In the genomic region with DNA sequence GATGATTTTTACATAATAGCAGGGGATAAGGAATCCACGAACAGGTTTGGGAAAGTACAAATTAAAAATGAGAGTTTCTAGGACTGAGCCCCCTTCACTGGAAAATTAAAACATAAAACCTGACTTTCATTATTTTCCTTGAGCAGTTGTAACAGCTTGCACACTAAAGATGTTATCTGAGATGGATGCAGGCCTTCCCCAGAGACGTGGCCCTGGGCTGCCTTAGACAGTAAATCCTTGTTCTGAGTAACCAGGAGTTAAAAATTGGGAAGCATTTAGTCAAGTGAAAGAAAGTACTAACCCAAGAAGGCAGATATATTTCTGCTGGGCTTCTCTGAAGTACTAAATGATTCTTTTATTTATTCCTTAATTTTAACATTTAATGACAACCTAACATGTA, we compare ENCODE assay signal across 16 cellular contexts.
DNase-seq lines count a peak whose midpoint lies in the region; ATAC-seq and TF ChIP-seq lines count a peak whose summit lies in the region.
"Had no signal": no experiment of that assay in that cellular context is flagged by ENCODE, and none has a peak within 500 bp of the region (broad histone marks: within the 10 kb centered on the region; RNA-seq: fewer than 3 reads in every experiment).

No MANE protein-coding gene starts in this region.

- H3K9me3 ChIP-seq in BE2C = no peaks in the 10 kb centered on the region
- H3K9me3 ChIP-seq: BLaER1, Caco-2 had no signal

- H3K4me3 Mint-ChIP-seq in glutamatergic neuron (ENCODE audit: unreplicated experiment) = no peak overlapping the region
- H3K4me3 Mint-ChIP-seq in nephron progenitor cell = no peak overlapping the region
- H3K4me3 Mint-ChIP-seq: CD4-positive, CD25-positive, alpha-beta regulatory T cell; CD8-positive, alpha-beta T cell; GM23338; H9 had no signal

- DNase-seq in BE2C (peak; percentile 18), D341Med (ENCODE audit: low spot score) (peak; percentile 36), glutamatergic neuron (peak; percentile 49), nephron progenitor cell (peak; percentile 52), foreskin melanocyte (no peak)
- DNase-seq: Caco-2; CD4-positive, CD25-positive, alpha-beta regulatory T cell; CD8-positive, alpha-beta T cell; DMS153; DND-41; H9 had no signal

- peaks cover 8% of the 10 kb centered on the region for H3K4me1 ChIP-seq in BE2C
- H3K4me1 ChIP-seq: BLaER1, Caco-2 had no signal

- H3K4me1 Mint-ChIP-seq in glutamatergic neuron (ENCODE audit: low read depth, unreplicated experiment) = peaks cover 9% of the 10 kb centered on the region
- peaks cover 39% of the 10 kb centered on the region for H3K4me1 Mint-ChIP-seq in nephron progenitor cell
- H3K4me1 Mint-ChIP-seq: CD4-positive, CD25-positive, alpha-beta regulatory T cell; GM23338 had no signal

- H3K9me3 Mint-ChIP-seq in glutamatergic neuron (ENCODE audit: unreplicated experiment) (no peaks in the 10 kb centered on the region), nephron progenitor cell (no peaks in the 10 kb centered on the region)
- H3K9me3 Mint-ChIP-seq: GM23338, H9 had no signal

- H3K36me3 ChIP-seq in BE2C = no peaks in the 10 kb centered on the region
- H3K36me3 ChIP-seq: BLaER1 had no signal

- H3K27ac Mint-ChIP-seq in glutamatergic neuron (ENCODE audit: unreplicated experiment) (no peak overlapping the region), nephron progenitor cell (peak overlapping the region; percentile 81)
- H3K27ac Mint-ChIP-seq: CD4-positive, CD25-positive, alpha-beta regulatory T cell; CD8-positive, alpha-beta T cell; GM23338 had no signal

- no peaks in the 10 kb centered on the region for H3K36me3 Mint-ChIP-seq in glutamatergic neuron (ENCODE audit: unreplicated experiment)
- H3K36me3 Mint-ChIP-seq in nephron progenitor cell (ENCODE audit: low read depth) = peaks cover 5% of the 10 kb centered on the region
- H3K36me3 Mint-ChIP-seq: CD4-positive, CD25-positive, alpha-beta regulatory T cell; CD8-positive, alpha-beta T cell had no signal

- no peaks in the 10 kb centered on the region for H3K27me3 ChIP-seq in BE2C
- H3K27me3 ChIP-seq: BLaER1 had no signal

- H3K4me3 ChIP-seq in BE2C (ENCODE audit: low read depth, low read length) = no peak overlapping the region
- H3K4me3 ChIP-seq: BLaER1, GM12878, GM23338 had no signal

- no peak for TF ChIP-seq CTCF in BE2C (IDR thresholded peaks at IDR 0.05; ENCODE audit: low read depth, low read length)
- no peak for TF ChIP-seq CTCF in glutamatergic neuron (IDR thresholded peaks at IDR 0.05; ENCODE audit: partially characterized antibody, unreplicated experiment)
- TF ChIP-seq CTCF in nephron progenitor cell (IDR thresholded peaks at IDR 0.05) = no peak

- H3K27me3 Mint-ChIP-seq in glutamatergic neuron (ENCODE audit: unreplicated experiment) (no peaks in the 10 kb centered on the region), nephron progenitor cell (ENCODE audit: low read depth, poor library complexity) (no peaks in the 10 kb centered on the region)
- H3K27me3 Mint-ChIP-seq: CD4-positive, CD25-positive, alpha-beta regulatory T cell had no signal

- no peak for ATAC-seq in esophagus mucosa
- ATAC-seq: CD8-positive, alpha-beta T cell; GM12878; GM23338; HCT116 had no signal
